Comparison of ENCODE assay signal across 29 cellular contexts in the genomic region with DNA sequence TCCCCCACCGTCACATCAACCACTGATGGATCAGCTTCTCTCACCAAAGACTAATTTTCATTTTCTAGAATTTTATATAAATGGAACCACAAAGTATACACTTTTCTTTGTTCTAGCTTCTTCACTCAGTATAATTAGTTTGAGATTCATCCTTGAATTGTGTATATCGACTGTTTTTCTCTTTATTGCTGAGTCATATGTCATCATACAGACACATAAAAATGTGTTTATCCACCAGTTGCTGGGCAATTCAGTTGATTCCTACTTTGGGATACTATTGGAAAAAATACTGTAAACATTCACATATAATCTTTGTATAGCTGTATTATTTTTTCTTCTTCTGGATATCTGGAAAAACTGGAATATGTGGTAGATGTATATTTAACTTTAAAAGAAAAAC. TPM values are rescaled to one million over a fixed set of nuclear protein-coding genes. Genes with fewer than 3 reads are reported as not detected.
"Had no signal": no experiment of that assay in that cellular context is flagged by ENCODE, and none has a peak within 500 bp of the region (broad histone marks: within the 10 kb centered on the region; RNA-seq: fewer than 3 reads in every experiment).

No MANE protein-coding gene starts in this region.

- H3K4me2 ChIP-seq: smooth muscle cell had no signal

- H3K27ac Mint-ChIP-seq: immature natural killer cell; naive thymus-derived CD8-positive, alpha-beta T cell; nephron; stimulated activated memory B cell treated with anti-CD40 and anti-IgM and Interleukin-4, amounts not matched to agents 10 μg/mL and 1 μg/mL and 100 μg/mL, for 72 hours; stimulated activated naive CD8-positive, alpha-beta T cell treated with anti-CD3 and anti-CD28 coated beads, Interleukin-15, amount 100 ng/mL, for 72 hours; type B pancreatic cell had no signal

- H3K27me3 ChIP-seq: left lung, pancreas, tibial nerve, uterus had no signal

- H3K4me1 ChIP-seq: left lung, lower lobe of right lung, pancreas, prostate gland, tibial nerve, uterus had no signal

- H3K36me3 ChIP-seq: left lung, lower lobe of right lung, pancreas, prostate gland, tibial nerve, uterus had no signal

- H3K9me3 Mint-ChIP-seq: stimulated activated naive CD8-positive, alpha-beta T cell treated with anti-CD3 and anti-CD28 coated beads, Interleukin-15, amount 100 ng/mL, for 72 hours had no signal

- H3K27ac ChIP-seq: left lung, lower lobe of right lung, pancreas, prostate gland, tibial nerve, uterus had no signal

- H3K27me3 Mint-ChIP-seq: stimulated activated memory B cell treated with anti-CD40 and anti-IgM and Interleukin-4, amounts not matched to agents 10 μg/mL and 1 μg/mL and 100 μg/mL, for 72 hours; stimulated activated naive CD8-positive, alpha-beta T cell treated with anti-CD3 and anti-CD28 coated beads, Interleukin-15, amount 100 ng/mL, for 72 hours; type B pancreatic cell had no signal

- DNase-seq: hypothalamus; immature natural killer cell; kidney; left colon; left lung; lower lobe of right lung; mammary epithelial cell; mesenchymal stem cell; naive thymus-derived CD8-positive, alpha-beta T cell; nucleus accumbens; pancreas; posterior cingulate gyrus; retina; right cardiac atrium; stimulated activated CD4-positive, alpha-beta T cell treated with anti-CD3 and anti-CD28 coated beads, Interleukin-1b, Interleukin-23, amount 100 ng/mL, for 48 hours; stimulated activated CD4-positive, alpha-beta T cell treated with anti-CD3 and anti-CD28 coated beads, Interleukin-2, amount 100 ng/mL, for 48 hours; stimulated activated CD4-positive, alpha-beta T cell treated with anti-CD3 and anti-CD28 coated beads, Interleukin-4, amount 100 ng/mL, for 4 hours; stimulated activated CD8-positive, alpha-beta memory T cell treated with anti-CD3 and anti-CD28 coated beads, Interleukin-4, amount 100 ng/mL, for 48 hours; stimulated activated naive CD4-positive, alpha-beta T cell treated with Interleukin-2 at 50 U/mL for 16 hours; stimulated activated naive CD8-positive, alpha-beta T cell treated with anti-CD3 and anti-CD28 coated beads, Interleukin-15, amount 100 ng/mL, for 72 hours; substantia nigra; uterus had no signal

- H3K4me3 Mint-ChIP-seq: immature natural killer cell; naive thymus-derived CD8-positive, alpha-beta T cell; nephron; neural crest cell; stimulated activated memory B cell treated with anti-CD40 and anti-IgM and Interleukin-4, amounts not matched to agents 10 μg/mL and 1 μg/mL and 100 μg/mL, for 72 hours; stimulated activated naive CD8-positive, alpha-beta T cell treated with anti-CD3 and anti-CD28 coated beads, Interleukin-15, amount 100 ng/mL, for 72 hours; type B pancreatic cell had no signal

- ATAC-seq: left colon; left lung; lower lobe of right lung; naive thymus-derived CD8-positive, alpha-beta T cell; pancreas; right cardiac atrium; stimulated activated memory B cell treated with anti-CD40 and anti-IgM and Interleukin-4, amounts not matched to agents 10 μg/mL and 1 μg/mL and 100 μg/mL, for 72 hours; stimulated activated naive CD8-positive, alpha-beta T cell treated with anti-CD3 and anti-CD28 coated beads, Interleukin-15, amount 100 ng/mL, for 72 hours had no signal

- H3K36me3 Mint-ChIP-seq: immature natural killer cell; naive thymus-derived CD8-positive, alpha-beta T cell; stimulated activated memory B cell treated with anti-CD40 and anti-IgM and Interleukin-4, amounts not matched to agents 10 μg/mL and 1 μg/mL and 100 μg/mL, for 72 hours; type B pancreatic cell had no signal

- H3K4me3 ChIP-seq: left lung, lower lobe of right lung, pancreas, prostate gland, smooth muscle cell, tibial nerve, uterus had no signal

- H3K9me3 ChIP-seq: lower lobe of right lung, pancreas, prostate gland, tibial nerve, uterus had no signal

- H3K4me1 Mint-ChIP-seq: immature natural killer cell; naive thymus-derived CD8-positive, alpha-beta T cell; nephron; neural crest cell; stimulated activated memory B cell treated with anti-CD40 and anti-IgM and Interleukin-4, amounts not matched to agents 10 μg/mL and 1 μg/mL and 100 μg/mL, for 72 hours; stimulated activated naive CD8-positive, alpha-beta T cell treated with anti-CD3 and anti-CD28 coated beads, Interleukin-15, amount 100 ng/mL, for 72 hours had no signal

RNA-seq across cellular contexts. Expression of a gene that starts 26.6 kb away (rescaled TPM):
- total RNA-seq: smooth muscle cell had no signal
- polyA plus RNA-seq: mammary epithelial cell; naive thymus-derived CD8-positive, alpha-beta T cell; smooth muscle cell had no signal
